8 cellular contexts compared by ENCODE assay signal in the genomic region with DNA sequence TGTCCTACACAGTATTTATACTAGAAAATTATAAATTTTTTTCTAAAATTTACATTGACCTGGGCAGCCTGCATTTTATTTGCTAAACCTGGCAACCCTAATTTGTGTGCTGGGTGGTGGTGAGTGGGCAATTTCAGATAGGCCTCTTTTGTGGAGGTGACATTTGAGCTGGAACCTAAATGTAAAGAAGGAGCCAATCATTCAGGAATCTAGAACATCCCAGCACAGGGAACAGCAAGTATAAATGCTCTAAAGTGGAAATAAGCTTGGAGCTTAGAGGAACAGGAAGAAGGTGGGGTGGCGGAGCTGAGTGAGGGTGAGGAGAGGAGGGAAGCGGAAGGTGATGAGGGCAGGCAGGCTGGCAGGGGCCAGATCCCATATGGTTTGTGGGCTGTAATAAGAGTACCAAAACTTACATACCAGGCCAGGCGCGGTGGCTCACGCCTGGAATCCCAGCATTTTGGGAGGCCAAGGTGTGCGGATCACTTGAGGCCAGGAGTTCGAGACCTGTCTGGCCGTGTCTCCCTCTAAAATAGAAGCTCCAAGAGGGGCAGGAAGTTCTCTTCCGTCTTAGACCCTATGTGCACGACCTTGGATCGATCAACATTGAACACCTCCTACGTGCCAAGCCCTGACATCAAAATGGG. TPM values are rescaled to one million over a fixed set of nuclear protein-coding genes. Genes with fewer than 3 reads are reported as not detected.
DNase-seq lines count a peak whose midpoint lies in the region; ATAC-seq and TF ChIP-seq lines count a peak whose summit lies in the region.

No MANE protein-coding gene starts in this region.

- WGBS in urinary bladder: 8% methylated on average over 12 of the region's 12 CpGs

- peaks cover 8% of the 10 kb centered on the region for H3K4me1 ChIP-seq in effector memory CD4-positive, alpha-beta T cell (ENCODE audit: control insufficient read depth, insufficient read depth, low read length, poor library complexity, severe bottlenecking)
- H3K4me1 ChIP-seq in mucosa of stomach (ENCODE audit: control insufficient read depth, insufficient read depth, low read length) (peaks cover 12% of the 10 kb centered on the region), urinary bladder (ENCODE audit: insufficient read depth) (no peaks in the 10 kb centered on the region)

- POLR2A ChIA-PET in RWPE1 (lab: Yijun Ruan, JAX; ENCODE audit: low non-redundant PET): no interaction called here

- no peaks in the 10 kb centered on the region for H3K36me3 ChIP-seq in effector memory CD4-positive, alpha-beta T cell (ENCODE audit: control insufficient read depth, insufficient read depth, low read length)
- H3K36me3 ChIP-seq in mucosa of stomach (ENCODE audit: control insufficient read depth, insufficient read depth, low read length) (no peaks in the 10 kb centered on the region), urinary bladder (ENCODE audit: insufficient read depth) (no peaks in the 10 kb centered on the region)

- ATAC-seq in GM21447 (IDR thresholded peaks at IDR 0.05; ENCODE audit: unreplicated experiment): peak; percentile 10
- no peak for ATAC-seq in HG03175 (IDR thresholded peaks at IDR 0.05; ENCODE audit: unreplicated experiment)

- TF ChIP-seq CTCF in RWPE1 (conservative IDR thresholded peaks at IDR 0.05; ENCODE audit: low read depth): no peak

- H3K9me3 ChIP-seq in effector memory CD4-positive, alpha-beta T cell (ENCODE audit: control insufficient read depth, low read length): no peaks in the 10 kb centered on the region
- H3K9me3 ChIP-seq in mucosa of stomach (ENCODE audit: control insufficient read depth, low read length): no peaks in the 10 kb centered on the region

- H3K27ac ChIP-seq in RWPE1 (peak overlapping the region; percentile 91), urinary bladder (ENCODE audit: low read depth) (peak overlapping the region; percentile 44)
- peak overlapping the region; percentile 93 for H3K27ac ChIP-seq in effector memory CD4-positive, alpha-beta T cell (ENCODE audit: insufficient read depth, low read length, poor library complexity, severe bottlenecking)

- CTCF ChIA-PET in RWPE1 (lab: Yijun Ruan, JAX): interaction anchor here (0.5 to 1.3 kb wide), 5 partner anchors 14 to 155 kb away, joined by 3 to 5 read pairs (median 4); no protein-coding TSS in a partner anchor

- no peaks in the 10 kb centered on the region for H3K27me3 ChIP-seq in effector memory CD4-positive, alpha-beta T cell (replicated peaks; ENCODE audit: control insufficient read depth, insufficient read depth, low read length, poor library complexity, severe bottlenecking)
- no peaks in the 10 kb centered on the region for H3K27me3 ChIP-seq in mucosa of stomach (ENCODE audit: control insufficient read depth, insufficient read depth, low read length)

- H3K4me3 ChIP-seq in effector memory CD4-positive, alpha-beta T cell (ENCODE audit: insufficient read depth, low read depth, low read length, poor library complexity, severe bottlenecking): peak overlapping the region; percentile 95
- H3K4me3 ChIP-seq in mucosa of stomach (ENCODE audit: low read length): peak overlapping the region; percentile 52
- peak overlapping the region; percentile 86 for H3K4me3 ChIP-seq in urinary bladder (ENCODE audit: low read depth, low read length)

- peak overlapping the region; percentile 81 for H3K9ac ChIP-seq in mucosa of stomach (ENCODE audit: low read length)

- peak; percentile 62 for DNase-seq in Ammon's horn (ENCODE audit: low spot score)
- no peak for DNase-seq in RWPE1 (ENCODE audit: low spot score)
- peak in 1 of 3 donors; percentile 17 for DNase-seq in effector memory CD4-positive, alpha-beta T cell
- DNase-seq in hepatic stellate cell (ENCODE audit: low spot score): no peak

RNA-seq across cellular contexts. Expression of a gene that starts 0.5 kb away (rescaled TPM):
- 111 TPM for total RNA-seq in urinary bladder
- 34.4 TPM for polyA plus RNA-seq in urinary bladder
